8 cellular contexts compared by ENCODE assay signal in genomic region chr1:153533689-153534201, GRCh38. TPM values are rescaled to one million over a fixed set of nuclear protein-coding genes. Genes with fewer than 3 reads are reported as not detected.
DNase-seq lines count a peak whose midpoint lies in the region; ATAC-seq and TF ChIP-seq lines count a peak whose summit lies in the region.

No MANE protein-coding gene starts in this region.

- H3K27ac ChIP-seq in GM23248 (peak overlapping the region; percentile 97), Peyer's patch (peak overlapping the region; percentile 95 to 99 (median 97)), tibial nerve (peak overlapping the region; percentile 96 to 100 (median 98))

- TF ChIP-seq EP300 in tibial nerve (IDR thresholded peaks at IDR 0.05) = no peak

- H3K36me3 ChIP-seq in GM23248 (ENCODE audit: low read depth) (no peaks in the 10 kb centered on the region), Peyer's patch (no peaks in the 10 kb centered on the region), tibial nerve (no peaks in the 10 kb centered on the region)

- no peaks in the 10 kb centered on the region for H3K27me3 Mint-ChIP-seq in central memory CD8-positive, alpha-beta T cell

- DNase-seq in GM23248 = peak; percentile 93
- DNase-seq in Peyer's patch = peak in 2 of 3 donors; percentile 75 to 79
- DNase-seq in central memory CD8-positive, alpha-beta T cell (ENCODE audit: low spot score in 2 of 2) = no peak
- peak; percentile 49 to 77 for DNase-seq in left colon
- peak; percentile 43 to 56 for DNase-seq in tibial nerve (ENCODE audit: low spot score in 2 of 2)
- DNase-seq in NAMALWA (ENCODE audit: low spot score) = no peak
- no peak for DNase-seq in activated CD4-positive, alpha-beta T cell treated with anti-CD3 and anti-CD28 coated beads, Interleukin-2, amount 50 U/mL, for 4 hours
- no peak for DNase-seq in Ammon's horn (ENCODE audit: low spot score)

- TF ChIP-seq CTCF in Peyer's patch (IDR thresholded peaks at IDR 0.05) (no peak), tibial nerve (IDR thresholded peaks at IDR 0.05) (no peak)

- H3K79me2 ChIP-seq in GM23248 (ENCODE audit: insufficient read depth) = peaks cover 17% of the 10 kb centered on the region

- peak overlapping the region; percentile 93 for H3K27ac Mint-ChIP-seq in central memory CD8-positive, alpha-beta T cell (ENCODE audit: low read depth)

- H3K9me2 ChIP-seq in GM23248 (ENCODE audit: insufficient read depth) = no peaks in the 10 kb centered on the region

- in situ Hi-C loops in GM23248 (cut with MboI) = no loop called here

- H2AFZ ChIP-seq in GM23248 = no peak overlapping the region; the same call in 1 of the 2 replicates

- H3K4me2 ChIP-seq in GM23248 (ENCODE audit: unreplicated experiment) = peak overlapping the region; percentile 94

- peak in 1 of 2 donors; percentile 4 for TF ChIP-seq POLR2A in Peyer's patch (IDR thresholded peaks at IDR 0.05)
- no peak for TF ChIP-seq POLR2A in tibial nerve (IDR thresholded peaks at IDR 0.05)

- H3K4me3 ChIP-seq in GM23248 (peak overlapping the region; percentile 93), Peyer's patch (peak overlapping the region; percentile 6 to 89 (median 72)), tibial nerve (peak overlapping the region; percentile 67 to 99 (median 78))

- H3K4me1 ChIP-seq in GM23248 (ENCODE audit: insufficient read depth) (peaks cover 29% of the 10 kb centered on the region), Peyer's patch (peaks cover 6 to 58% (median 13%) of the 10 kb centered on the region in 4 donors), tibial nerve (peaks cover 0 to 60% (median 27%) of the 10 kb centered on the region in 4 donors)

- H3F3A ChIP-seq in GM23248 (ENCODE audit: insufficient read depth) = peaks cover 57% of the 10 kb centered on the region

- intact Hi-C loops in left colon (cut with DNase I, micrococcal nuclease) = loop anchor here in 1 of 2 donors (5.0 kb wide), 1 partner anchor 34 kb away; the partner anchor contains the start of gene S100A2

- H3K4me3 Mint-ChIP-seq in central memory CD8-positive, alpha-beta T cell = peak overlapping the region; percentile 91

- no peaks in the 10 kb centered on the region for H4K20me1 ChIP-seq in GM23248 (ENCODE audit: insufficient read depth)

- peaks cover 52% of the 10 kb centered on the region for H3K4me1 Mint-ChIP-seq in central memory CD8-positive, alpha-beta T cell

- peak overlapping the region; percentile 99 for H3K9ac ChIP-seq in GM23248

- H3K36me3 Mint-ChIP-seq in central memory CD8-positive, alpha-beta T cell (ENCODE audit: insufficient read depth) = peaks cover 18% of the 10 kb centered on the region

- no peak for ATAC-seq in central memory CD8-positive, alpha-beta T cell (replicated peaks; ENCODE audit: extremely low read depth, poor library complexity, severe bottlenecking)
- peak; percentile 0 for ATAC-seq in left colon

- H3K9me3 Mint-ChIP-seq in central memory CD8-positive, alpha-beta T cell = no peaks in the 10 kb centered on the region

- H3K9me3 ChIP-seq in GM23248 (ENCODE audit: low read depth) = no peaks in the 10 kb centered on the region
- no peaks in the 10 kb centered on the region for H3K9me3 ChIP-seq in Peyer's patch
- H3K9me3 ChIP-seq in tibial nerve = no peaks in the 10 kb centered on the region

- H3K27me3 ChIP-seq in GM23248 (replicated peaks; ENCODE audit: insufficient read depth) (no peaks in the 10 kb centered on the region), Peyer's patch (no peaks in the 10 kb centered on the region), tibial nerve (no peaks in the 10 kb centered on the region)

- 0 to 1% methylated on average over 13 of the region's 13 CpGs for WGBS in GM23248 (ENCODE audit: low coverage in 1 of 2, low lambda C conversion rate in 2 of 2, missing lambda C conversion rate in 2 of 2), 2 experiments
- 13 to 17% methylated on average over 11 of the region's 13 CpGs for WGBS in tibial nerve, 2 donors

RNA-seq across cellular contexts. Expression of gene S100A6, which starts 2.0 kb away (rescaled TPM):
- 550 and 683 TPM in 2 replicates for total RNA-seq in GM23248 (2014; rRNA removed; shearing (Covaris generic))
- polyA plus RNA-seq in GM23248 (2016; fragmentation: Nextera tagmentation; extraction: Ambion mirVana) = 2,862 and 2,893 TPM in 2 replicates
- total RNA-seq in Peyer's patch (100 to 1,000 TPM; 321 to 366 (median 334) TPM), left colon (1,000 to 10,000 TPM; 2,086 to 2,115 TPM), tibial nerve (1,000 to 10,000 TPM in 2 of 4 donors, 100 to 1,000 TPM in 2; 651 to 1,173 (median 946) TPM)

RNA-seq across cellular contexts. Expression of gene S100A5, which starts 7.0 kb away (rescaled TPM):
- total RNA-seq in GM23248 (2014; rRNA removed; shearing (Covaris generic)) = not detected in 2 replicates
- 0.41 TPM in 1 of 2 replicates, not detected in the other for polyA plus RNA-seq in GM23248 (2016; fragmentation: Nextera tagmentation; extraction: Ambion mirVana)
- not detected for total RNA-seq in Peyer's patch
- total RNA-seq in left colon = not detected
- not detected for total RNA-seq in tibial nerve

RNA-seq across cellular contexts. Expression of gene S100A4, which starts 11.9 kb away (rescaled TPM):
- total RNA-seq in GM23248 (2014; rRNA removed; shearing (Covaris generic)) = 236 and 249 TPM in 2 replicates
- polyA plus RNA-seq in GM23248 (2016; fragmentation: Nextera tagmentation; extraction: Ambion mirVana) = 608 and 610 TPM in 2 replicates
- total RNA-seq in Peyer's patch (100 to 1,000 TPM in 1 of 4 donors, 10 to 100 TPM in 3; 38.2 to 435 (median 53.6) TPM), left colon (10 to 100 TPM; 36.1 to 79.4 TPM), tibial nerve (100 to 1,000 TPM; 398 to 439 (median 420) TPM)

RNA-seq across cellular contexts. Expression of gene S100A3, which starts 15.3 kb away (rescaled TPM):
- total RNA-seq in GM23248 (2014; rRNA removed; shearing (Covaris generic)) = 2.2 and 3.8 TPM in 2 replicates
- 7.5 and 8.0 TPM in 2 replicates for polyA plus RNA-seq in GM23248 (2016; fragmentation: Nextera tagmentation; extraction: Ambion mirVana)
- not detected for total RNA-seq in Peyer's patch
- not detected for total RNA-seq in left colon
- 1 to 10 TPM in 2 of 4 donors, not detected in 2; 1.1 to 2.7 TPM for total RNA-seq in tibial nerve

RNA-seq across cellular contexts. Expression of gene S100A2, which starts 31.9 kb away (rescaled TPM):
- 1.7 and 9.0 TPM in 2 replicates for total RNA-seq in GM23248 (2014; rRNA removed; shearing (Covaris generic))
- 8.6 and 11.8 TPM in 2 replicates for polyA plus RNA-seq in GM23248 (2016; fragmentation: Nextera tagmentation; extraction: Ambion mirVana)
- total RNA-seq in Peyer's patch = not detected
- 1 to 10 TPM in 1 of 2 donors, not detected in 1; 1.1 TPM for total RNA-seq in left colon
- total RNA-seq in tibial nerve = 10 to 100 TPM in 1 of 4 donors, 1 to 10 TPM in 2, not detected in 1; 2.3 to 12.6 (median 4.2) TPM

Comparison
In these comparisons a context has a peak if more than half of its experiments do, and no peak if none do; other contexts are left out.
1. DNase-seq: peak in GM23248 (single experiment), Peyer's patch (2 of 3), left colon (2 of 2) and tibial nerve (2 of 2); none in central memory CD8-positive, alpha-beta T cell (0 of 2), NAMALWA (single experiment), activated CD4-positive, alpha-beta T cell treated with anti-CD3 and anti-CD28 coated beads, Interleukin-2, amount 50 U/mL, for 4 hours (0 of 2) and Ammon's horn (single experiment).
2. Peak in every context shown above with its lines, with median percentiles within 50 percentile points of each other: H3K27ac ChIP-seq and H3K4me3 ChIP-seq.